In genomic region chr4:47510506-47511143, GRCh38 we compare ENCODE assay signal across 8 cellular contexts. TPM values are rescaled to one million over a fixed set of nuclear protein-coding genes. Genes with fewer than 3 reads are reported as not detected.
DNase-seq lines count a peak whose midpoint lies in the region; ATAC-seq and TF ChIP-seq lines count a peak whose summit lies in the region.

No MANE protein-coding gene starts in this region.

- peak; percentile 48 for DNase-seq in EH (ENCODE audit: low read depth)
- no peak for DNase-seq in endodermal cell
- no peak for DNase-seq in tibial artery
- no peak for DNase-seq in UCSD-AML1 (lab: John Stamatoyannopoulos, UW; ENCODE audit: unreplicated experiment)
- DNase-seq in cortex of kidney (lab: John Stamatoyannopoulos, UW), result no peak
- DNase-seq in stimulated activated CD4-positive, alpha-beta T cell treated with anti-CD3 and anti-CD28 coated beads, Interleukin-1b, Interleukin-23, amount 100 ng/mL, for 48 hours, result no peak

- no peaks in the 10 kb centered on the region for H3K9me3 Mint-ChIP-seq in IgD-negative memory B cell
- no peaks in the 10 kb centered on the region for H3K9me3 Mint-ChIP-seq in endodermal cell

- no peaks in the 10 kb centered on the region for H3K36me3 ChIP-seq in endodermal cell (ENCODE audit: control insufficient read depth, insufficient read depth, low read length)
- H3K36me3 ChIP-seq in tibial artery, result peaks cover 18 to 27% (median 26%) of the 10 kb centered on the region in 3 donors

- H3K27me3 Mint-ChIP-seq in IgD-negative memory B cell, result no peaks in the 10 kb centered on the region
- no peaks in the 10 kb centered on the region for H3K27me3 Mint-ChIP-seq in endodermal cell (ENCODE audit: insufficient read depth)

- no peaks in the 10 kb centered on the region for H3K9me3 ChIP-seq in endodermal cell (ENCODE audit: control insufficient read depth, low read length)
- H3K9me3 ChIP-seq in tibial artery, result no peaks in the 10 kb centered on the region

- H3K36me3 Mint-ChIP-seq in IgD-negative memory B cell (peaks cover 10% of the 10 kb centered on the region), endodermal cell (ENCODE audit: low read depth) (no peaks in the 10 kb centered on the region)

- H3K4me1 Mint-ChIP-seq in IgD-negative memory B cell (peaks cover 30 to 36% (median 34%) of the 10 kb centered on the region in 3 donors), endodermal cell (no peaks in the 10 kb centered on the region)

- H3K9ac ChIP-seq in endodermal cell (ENCODE audit: extremely low read depth, low read length, poor library complexity, severe bottlenecking), result no peak overlapping the region

- H3K27ac ChIP-seq in endodermal cell (ENCODE audit: low read depth, low read length) (no peak overlapping the region), tibial artery (peak overlapping the region; percentile 57 to 65)

- H3K4me3 Mint-ChIP-seq in IgD-negative memory B cell (peak overlapping the region in 3 of 4 donors; percentile 3 to 70 (median 64)), endodermal cell (no peak overlapping the region)

- 91 to 94% methylated on average over 2 of the region's 2 CpGs for WGBS in endodermal cell (ENCODE audit: insufficient coverage in 1 of 2, insufficient read length in 1 of 2), 2 experiments

- peak overlapping the region in 2 of 3 donors; percentile 1 to 18 for H3K27ac Mint-ChIP-seq in IgD-negative memory B cell
- H3K27ac Mint-ChIP-seq in endodermal cell, result peak overlapping the region; percentile 10

- intact Hi-C loops in tibial artery (cut with DNase I; ENCODE audit: low total_unique reads), result no loop called here

- H3K4me3 ChIP-seq in endodermal cell (ENCODE audit: low read length) (no peak overlapping the region), tibial artery (no peak overlapping the region)

- peak; percentile 29 for TF ChIP-seq CTCF in endodermal cell (conservative IDR thresholded peaks at IDR 0.05)
- peak in 1 of 2 experiments; percentile 22 for TF ChIP-seq CTCF in tibial artery (IDR thresholded peaks at IDR 0.05)

- ATAC-seq in GM21528 (IDR thresholded peaks at IDR 0.05; ENCODE audit: low FRiP score, unreplicated experiment), result peak; percentile 95

- H3K4me1 ChIP-seq in endodermal cell (ENCODE audit: control insufficient read depth, insufficient read depth, low read length), result no peaks in the 10 kb centered on the region
- peaks cover 0 to 30% (median 15%) of the 10 kb centered on the region in 4 donors for H3K4me1 ChIP-seq in tibial artery

- H3K27me3 ChIP-seq in endodermal cell (ENCODE audit: control insufficient read depth, insufficient read depth, low read length, poor library complexity, severe bottlenecking) (no peaks in the 10 kb centered on the region), tibial artery (no peaks in the 10 kb centered on the region)

RNA-seq across cellular contexts. Expression of gene ATP10D, which starts 25.6 kb away (rescaled TPM):
- 16.2 TPM for polyA plus RNA-seq in IgD-negative memory B cell
- total RNA-seq in endodermal cell, result 1 to 10 TPM in 1 of 2 donors, under 1 TPM in 1; 0.27 to 1.1 TPM
- 3.8 TPM for polyA plus RNA-seq in endodermal cell (2013, experiment 1 of 2)
- polyA plus RNA-seq in endodermal cell (2013, experiment 2 of 2), result 5.6 TPM

RNA-seq across cellular contexts. Expression of gene COMMD8, which starts 47.1 kb away (rescaled TPM):
- polyA plus RNA-seq in IgD-negative memory B cell, result 44.6 TPM
- total RNA-seq in endodermal cell, result 10 to 100 TPM; 14.7 to 17.9 TPM
- 20.4 TPM for polyA plus RNA-seq in endodermal cell (2013, experiment 1 of 2)
- 22.9 TPM for polyA plus RNA-seq in endodermal cell (2013, experiment 2 of 2)
